ENCODE assay signal across 17 cellular contexts in the genomic region with DNA sequence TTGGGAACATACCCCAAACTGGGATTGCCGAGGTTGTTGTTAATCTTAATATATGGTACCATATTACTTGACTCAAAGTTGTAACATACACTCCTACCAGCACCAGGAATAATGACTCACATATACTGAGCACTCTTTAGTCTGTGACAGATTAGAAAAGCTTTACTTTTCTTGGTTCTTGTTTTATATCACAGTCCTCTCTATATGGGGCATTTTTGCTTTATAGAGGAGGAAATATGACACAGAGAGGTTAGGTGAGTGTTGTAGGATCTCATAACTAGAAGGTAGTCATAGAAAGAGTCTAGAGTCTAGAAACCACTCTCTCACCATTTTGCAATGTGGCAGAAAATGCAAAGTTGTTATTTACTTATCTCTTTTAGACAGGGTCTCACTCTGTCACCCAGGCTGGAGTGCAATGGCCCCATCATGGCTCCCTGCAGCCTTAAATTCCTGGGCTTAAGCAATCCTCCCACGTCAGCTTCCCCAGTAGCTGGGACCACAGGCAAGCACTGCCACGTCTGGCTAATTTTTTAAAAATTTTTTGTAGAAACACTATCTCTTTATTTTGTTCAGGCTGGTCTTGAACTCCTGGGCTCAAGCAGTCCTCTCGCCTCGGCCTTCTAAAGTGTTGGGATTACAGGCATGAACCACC. TPM values are rescaled to one million over a fixed set of nuclear protein-coding genes. Genes with fewer than 3 reads are reported as not detected.
A peak's percentile ranks its signal among the peaks of the same experiment; 100 is the strongest.
DNase-seq lines count a peak whose midpoint lies in the region; ATAC-seq and TF ChIP-seq lines count a peak whose summit lies in the region.
"Had no signal": no experiment of that assay in that cellular context is flagged by ENCODE, and none has a peak within 500 bp of the region (broad histone marks: within the 10 kb centered on the region; RNA-seq: fewer than 3 reads in every experiment).

No MANE protein-coding gene starts in this region.

- no peaks in the 10 kb centered on the region for H3K9me3 ChIP-seq in CD4-positive, alpha-beta memory T cell (ENCODE audit: control insufficient read depth in 1 of 2, low read length in 2 of 2)
- no peaks in the 10 kb centered on the region for H3K9me3 ChIP-seq in CD4-positive, alpha-beta T cell (ENCODE audit: control insufficient read depth, low read length)

- H3K27me3 ChIP-seq in CD4-positive, alpha-beta memory T cell (ENCODE audit: insufficient read depth, low read length) = no peaks in the 10 kb centered on the region
- no peaks in the 10 kb centered on the region for H3K27me3 ChIP-seq in CD4-positive, alpha-beta T cell (ENCODE audit: control insufficient read depth, insufficient read depth, low read length)

- peak; percentile 42 for ATAC-seq in activated CD8-positive, alpha-beta memory T cell treated with anti-CD3 and anti-CD28 coated beads, Interleukin-2, amount 10 ng/mL, durations not matched to agents 7 days and 5 days
- no peak for ATAC-seq in activated CD8-positive, alpha-beta T cell treated with anti-CD3 and anti-CD28 coated beads, Interleukin-2, amount 10 ng/mL, durations not matched to agents 7 days and 5 days
- no peak for ATAC-seq in CD4-positive, alpha-beta T cell (ENCODE audit: poor library complexity)
- no peak for ATAC-seq in GM19035 (IDR thresholded peaks at IDR 0.05; ENCODE audit: unreplicated experiment)
- ATAC-seq: PC-3 had no signal

- CTCF ChIA-PET in activated CD8-positive, alpha-beta memory T cell treated with anti-CD3 and anti-CD28 coated beads, Interleukin-2, amount 10 ng/mL, durations not matched to agents 7 days and 5 days (lab: Charles Lee) = interaction anchor here (2.4 kb wide), 1 partner anchor 16 kb away, joined by 10 read pairs; no protein-coding TSS in a partner anchor
- CTCF ChIA-PET in CD4-positive, alpha-beta memory T cell (lab: Charles Lee; ENCODE audit: partially characterized antibody) = interaction anchor here (0.9 to 6.3 kb wide), 3 partner anchors 8 to 27 kb away, joined by 3 to 32 read pairs (median 5); no protein-coding TSS in a partner anchor
- CTCF ChIA-PET in activated CD8-positive, alpha-beta T cell treated with anti-CD3 and anti-CD28 coated beads, Interleukin-2, amount 10 ng/mL, durations not matched to agents 7 days and 5 days (lab: Charles Lee) = interaction anchor here (2.4 to 2.9 kb wide), 2 partner anchors 17 to 28 kb away, joined by 12 to 13 read pairs; no protein-coding TSS in a partner anchor
- CTCF ChIA-PET in CD4-positive, alpha-beta T cell (lab: Charles Lee) = no interaction called here

- peaks cover 20% of the 10 kb centered on the region for H3K4me1 ChIP-seq in CD4-positive, alpha-beta memory T cell (ENCODE audit: insufficient read depth, low read length)

- no peak overlapping the region for H3K27ac ChIP-seq in CD4-positive, alpha-beta memory T cell (ENCODE audit: low read depth, low read length)
- no peak overlapping the region for H3K27ac ChIP-seq in CD4-positive, alpha-beta T cell (ENCODE audit: low read depth, low read length)
- H3K27ac ChIP-seq: KMS-11 had no signal

- TF ChIP-seq CTCF in nephron progenitor cell (IDR thresholded peaks at IDR 0.05) = no peak
- no peak for TF ChIP-seq CTCF in CD4-positive, alpha-beta T cell (IDR thresholded peaks at IDR 0.05)

- H3K4me1 Mint-ChIP-seq in activated CD8-positive, alpha-beta memory T cell treated with anti-CD3 and anti-CD28 coated beads, Interleukin-2, amount 10 ng/mL, durations not matched to agents 7 days and 5 days = peaks cover 32% of the 10 kb centered on the region
- peaks cover 19 to 43% (median 21%) of the 10 kb centered on the region in 4 donors for H3K4me1 Mint-ChIP-seq in CD4-positive, alpha-beta memory T cell
- H3K4me1 Mint-ChIP-seq in activated CD8-positive, alpha-beta T cell treated with anti-CD3 and anti-CD28 coated beads, Interleukin-2, amount 10 ng/mL, durations not matched to agents 7 days and 5 days (ENCODE audit: low read depth) = peaks cover 12% of the 10 kb centered on the region
- peaks cover 22% of the 10 kb centered on the region for H3K4me1 Mint-ChIP-seq in nephron progenitor cell
- H3K4me1 Mint-ChIP-seq in CD4-positive, alpha-beta T cell (ENCODE audit: low read depth) = peaks cover 29% of the 10 kb centered on the region

- no peaks in the 10 kb centered on the region for H3K27me3 Mint-ChIP-seq in activated CD8-positive, alpha-beta memory T cell treated with anti-CD3 and anti-CD28 coated beads, Interleukin-2, amount 10 ng/mL, durations not matched to agents 7 days and 5 days
- no peaks in the 10 kb centered on the region for H3K27me3 Mint-ChIP-seq in CD4-positive, alpha-beta memory T cell
- no peaks in the 10 kb centered on the region for H3K27me3 Mint-ChIP-seq in activated CD8-positive, alpha-beta T cell treated with anti-CD3 and anti-CD28 coated beads, Interleukin-2, amount 10 ng/mL, durations not matched to agents 7 days and 5 days (ENCODE audit: low read depth)
- no peaks in the 10 kb centered on the region for H3K27me3 Mint-ChIP-seq in nephron progenitor cell (ENCODE audit: low read depth, poor library complexity)
- no peaks in the 10 kb centered on the region for H3K27me3 Mint-ChIP-seq in CD4-positive, alpha-beta T cell

- no peak for DNase-seq in activated CD8-positive, alpha-beta memory T cell treated with anti-CD3 and anti-CD28 coated beads, Interleukin-2, amount 10 ng/mL, durations not matched to agents 7 days and 5 days
- no peak for DNase-seq in activated CD8-positive, alpha-beta memory T cell treated with anti-CD3 and anti-CD28 coated beads, Interleukin-2, amount 50 U/mL, for 4 hours
- DNase-seq in CD4-positive, alpha-beta memory T cell = no peak
- DNase-seq in activated CD8-positive, alpha-beta T cell treated with anti-CD3 and anti-CD28 coated beads, Interleukin-2, amount 10 ng/mL, durations not matched to agents 7 days and 5 days = no peak
- DNase-seq in nephron progenitor cell (no peak), cerebellar cortex (ENCODE audit: low spot score) (no peak)
- no peak for DNase-seq in CD4-positive, alpha-beta T cell
- DNase-seq: DND-41, GDM1, NCI-H1092, NCI-H345, NCI-H69, PC-3 had no signal

- POLR2A ChIA-PET in CD4-positive, alpha-beta memory T cell (lab: Charles Lee; ENCODE audit: partially characterized antibody) = interaction anchor here (1.9 kb wide), 1 partner anchor 10 kb away, joined by 4 read pairs; no protein-coding TSS in a partner anchor
- POLR2A ChIA-PET in activated CD8-positive, alpha-beta T cell treated with anti-CD3 and anti-CD28 coated beads, Interleukin-2, amount 10 ng/mL, durations not matched to agents 7 days and 5 days (lab: Charles Lee) = no interaction called here
- POLR2A ChIA-PET in CD4-positive, alpha-beta T cell (lab: Charles Lee) = no interaction called here

- H3K36me3 Mint-ChIP-seq in activated CD8-positive, alpha-beta memory T cell treated with anti-CD3 and anti-CD28 coated beads, Interleukin-2, amount 10 ng/mL, durations not matched to agents 7 days and 5 days = peaks cover 76% of the 10 kb centered on the region
- H3K36me3 Mint-ChIP-seq in CD4-positive, alpha-beta memory T cell = peaks cover 53 to 79% of the 10 kb centered on the region in 2 donors
- H3K36me3 Mint-ChIP-seq in activated CD8-positive, alpha-beta T cell treated with anti-CD3 and anti-CD28 coated beads, Interleukin-2, amount 10 ng/mL, durations not matched to agents 7 days and 5 days (ENCODE audit: low read depth) = peaks cover 70% of the 10 kb centered on the region
- H3K36me3 Mint-ChIP-seq in nephron progenitor cell (ENCODE audit: low read depth) = peaks cover 10% of the 10 kb centered on the region
- peaks cover 85% of the 10 kb centered on the region for H3K36me3 Mint-ChIP-seq in CD4-positive, alpha-beta T cell (ENCODE audit: low read depth)

- H3K9me3 Mint-ChIP-seq in activated CD8-positive, alpha-beta memory T cell treated with anti-CD3 and anti-CD28 coated beads, Interleukin-2, amount 10 ng/mL, durations not matched to agents 7 days and 5 days (ENCODE audit: low read depth) = no peaks in the 10 kb centered on the region
- H3K9me3 Mint-ChIP-seq in CD4-positive, alpha-beta memory T cell = no peaks in the 10 kb centered on the region
- H3K9me3 Mint-ChIP-seq in activated CD8-positive, alpha-beta T cell treated with anti-CD3 and anti-CD28 coated beads, Interleukin-2, amount 10 ng/mL, durations not matched to agents 7 days and 5 days (ENCODE audit: insufficient read depth) = no peaks in the 10 kb centered on the region
- no peaks in the 10 kb centered on the region for H3K9me3 Mint-ChIP-seq in nephron progenitor cell
- H3K9me3 Mint-ChIP-seq in CD4-positive, alpha-beta T cell = no peaks in the 10 kb centered on the region

- H3K4me3 ChIP-seq in CD4-positive, alpha-beta memory T cell (ENCODE audit: low read length in 2 of 2) = no peak overlapping the region

- H3K4me3 Mint-ChIP-seq in activated CD8-positive, alpha-beta memory T cell treated with anti-CD3 and anti-CD28 coated beads, Interleukin-2, amount 10 ng/mL, durations not matched to agents 7 days and 5 days = no peak overlapping the region
- no peak overlapping the region for H3K4me3 Mint-ChIP-seq in CD4-positive, alpha-beta memory T cell
- no peak overlapping the region for H3K4me3 Mint-ChIP-seq in activated CD8-positive, alpha-beta T cell treated with anti-CD3 and anti-CD28 coated beads, Interleukin-2, amount 10 ng/mL, durations not matched to agents 7 days and 5 days
- H3K4me3 Mint-ChIP-seq in nephron progenitor cell = no peak overlapping the region
- no peak overlapping the region for H3K4me3 Mint-ChIP-seq in CD4-positive, alpha-beta T cell

- no peak overlapping the region for H3K27ac Mint-ChIP-seq in activated CD8-positive, alpha-beta memory T cell treated with anti-CD3 and anti-CD28 coated beads, Interleukin-2, amount 10 ng/mL, durations not matched to agents 7 days and 5 days
- H3K27ac Mint-ChIP-seq in CD4-positive, alpha-beta memory T cell = peak overlapping the region in 4 of 7 donors; percentile 16 to 70 (median 42)
- peak overlapping the region; percentile 30 for H3K27ac Mint-ChIP-seq in activated CD8-positive, alpha-beta T cell treated with anti-CD3 and anti-CD28 coated beads, Interleukin-2, amount 10 ng/mL, durations not matched to agents 7 days and 5 days
- H3K27ac Mint-ChIP-seq in nephron progenitor cell = peak overlapping the region; percentile 76
- H3K27ac Mint-ChIP-seq in CD4-positive, alpha-beta T cell = no peak overlapping the region

- intact Hi-C loops in CD4-positive, alpha-beta memory T cell (cut with micrococcal nuclease) = no loop called here
- intact Hi-C loops in CD4-positive, alpha-beta T cell (cut with DNase I, micrococcal nuclease) = no loop called here

- H3K36me3 ChIP-seq in CD4-positive, alpha-beta memory T cell (ENCODE audit: insufficient read depth, low read length) = peaks cover 72% of the 10 kb centered on the region

RNA-seq across cellular contexts. Expression of gene TRIM38, which starts 13.4 kb away (rescaled TPM):
- total RNA-seq in activated CD8-positive, alpha-beta memory T cell treated with anti-CD3 and anti-CD28 coated beads, Interleukin-2, amount 10 ng/mL, durations not matched to agents 7 days and 5 days = 10 to 100 TPM; 19.0 to 28.2 TPM
- total RNA-seq in CD4-positive, alpha-beta memory T cell = 10 to 100 TPM; 37.7 TPM
- 10 to 100 TPM in 1 of 2 donors, 1 to 10 TPM in 1; 4.5 to 10.0 TPM for polyA plus RNA-seq in CD4-positive, alpha-beta memory T cell
- 10 to 100 TPM; 19.1 to 19.5 TPM for total RNA-seq in activated CD8-positive, alpha-beta T cell treated with anti-CD3 and anti-CD28 coated beads, Interleukin-2, amount 10 ng/mL, durations not matched to agents 7 days and 5 days
- total RNA-seq in CD4-positive, alpha-beta T cell = 10 to 100 TPM; 17.0 to 17.5 TPM

RNA-seq across cellular contexts. Expression of gene SLC17A2, which starts 45.5 kb away (rescaled TPM):
- total RNA-seq in activated CD8-positive, alpha-beta memory T cell treated with anti-CD3 and anti-CD28 coated beads, Interleukin-2, amount 10 ng/mL, durations not matched to agents 7 days and 5 days = not detected
- total RNA-seq in CD4-positive, alpha-beta memory T cell = not detected
- polyA plus RNA-seq in CD4-positive, alpha-beta memory T cell = not detected
- not detected for total RNA-seq in activated CD8-positive, alpha-beta T cell treated with anti-CD3 and anti-CD28 coated beads, Interleukin-2, amount 10 ng/mL, durations not matched to agents 7 days and 5 days
- not detected for total RNA-seq in CD4-positive, alpha-beta T cell
- total RNA-seq: H4, MCF 10A, PC-3 had no signal

Comparison
In these comparisons a context has a peak if more than half of its experiments do, and no peak if none do; other contexts are left out.
1. H3K27ac Mint-ChIP-seq: peak in CD4-positive, alpha-beta memory T cell (4 of 7), activated CD8-positive, alpha-beta T cell treated with anti-CD3 and anti-CD28 coated beads, Interleukin-2, amount 10 ng/mL, durations not matched to agents 7 days and 5 days (single experiment) and nephron progenitor cell (single experiment); none in activated CD8-positive, alpha-beta memory T cell treated with anti-CD3 and anti-CD28 coated beads, Interleukin-2, amount 10 ng/mL, durations not matched to agents 7 days and 5 days (single experiment) and CD4-positive, alpha-beta T cell (single experiment).